Comparison of ENCODE assay signal across 7 cellular contexts in genomic region chr17:43906951-43907424, GRCh38. TPM values are rescaled to one million over a fixed set of nuclear protein-coding genes. Genes with fewer than 3 reads are reported as not detected.
DNase-seq lines count a peak whose midpoint lies in the region; ATAC-seq, FAIRE-seq and TF ChIP-seq lines count a peak whose summit lies in the region.

No MANE protein-coding gene starts in this region.

- H2AFZ ChIP-seq in Karpas-422 (ENCODE audit: low read length) (no peak overlapping the region), K562 (ENCODE audit: low read depth, low read length) (peak overlapping the region; percentile 88; the same call in 1 of the 2 replicates)

- in situ Hi-C loops in K562 (cut with MboI), result no loop called here

- no TSS peak for BruUV-seq in K562 (replicated peaks; lab: Mats Ljungman, UMichigan)

- H3K27me3 ChIP-seq in Karpas-422 (ENCODE audit: low read length), result no peaks in the 10 kb centered on the region
- peaks cover 27 to 54% of the 10 kb centered on the region in 2 experiments for H3K27me3 ChIP-seq in K562 (ENCODE audit: control insufficient read depth in 2 of 2, insufficient read depth in 2 of 2, low read length in 2 of 2)
- H3K27me3 ChIP-seq in stomach smooth muscle (ENCODE audit: control insufficient read depth in 1 of 2, insufficient read depth in 2 of 2, low read length in 2 of 2), result no peaks in the 10 kb centered on the region

- no peak for ATAC-seq in K562
- ATAC-seq in GM21447 (IDR thresholded peaks at IDR 0.05; ENCODE audit: unreplicated experiment), result no peak

- CTCF ChIA-PET in K562 (lab: Yijun Ruan, JAX; ENCODE audit: low intra/inter-chr PET ratio) (no interaction called here), GM10248 (lab: Yijun Ruan, JAX) (interaction anchor here (1.0 to 6.5 kb wide), 3 partner anchors 18 to 37 kb away, joined by 3 to 41 read pairs (median 4); no protein-coding TSS in a partner anchor)

- intact Hi-C loops in K562 (cut with micrococcal nuclease), result no loop called here
- intact Hi-C loops in kidney (cut with DNase I), result no loop called here

- TF ChIP-seq RAD21 in K562 (CRISPR knock-in tag; conservative IDR thresholded peaks at IDR 0.05 in 1 of 2, IDR thresholded peaks at IDR 0.05 in 1 of 2), result no peak

- H3K27ac ChIP-seq in Karpas-422 (ENCODE audit: low read length), result no peak overlapping the region
- H3K27ac ChIP-seq in K562 (ENCODE audit: extremely low read depth, low read depth, low read length), result no peak overlapping the region
- no peak overlapping the region for H3K27ac ChIP-seq in kidney (ENCODE audit: low read depth in 2 of 2, low read length in 2 of 2)
- peak overlapping the region; percentile 96 for H3K27ac ChIP-seq in stomach smooth muscle (ENCODE audit: low read length)

- POLR2A ChIA-PET in K562 (lab: Yijun Ruan, JAX) (interaction anchor here (0.6 kb wide), 2 partner anchors 15 to 240 kb away, joined by 3 read pairs; no protein-coding TSS in a partner anchor), GM10248 (lab: Yijun Ruan, JAX) (no interaction called here)

- no peak for TF ChIP-seq CTCF in K562 (IDR thresholded peaks at IDR 0.05 in 2 of 3, conservative IDR thresholded peaks at IDR 0.05 in 1 of 3; ENCODE audit: insufficient read depth in 2 of 3, low read depth in 1 of 3, low read length in 3 of 3)
- TF ChIP-seq CTCF in kidney (IDR thresholded peaks at IDR 0.05; ENCODE audit: borderline replicate concordance, extremely low read depth, insufficient read depth), result no peak
- TF ChIP-seq CTCF in GM10248 (IDR thresholded peaks at IDR 0.05; ENCODE audit: control extremely low read depth, extremely low read depth, low read depth, missing control alignments), result no peak

- H3K36me3 ChIP-seq in Karpas-422 (ENCODE audit: insufficient read depth, low read length) (no peaks in the 10 kb centered on the region), K562 (ENCODE audit: control insufficient read depth, insufficient read depth, low read length) (no peaks in the 10 kb centered on the region), kidney (ENCODE audit: control insufficient read depth in 1 of 2, insufficient read depth in 2 of 2, low read length in 2 of 2) (no peaks in the 10 kb centered on the region), stomach smooth muscle (ENCODE audit: control insufficient read depth in 2 of 2, insufficient read depth in 2 of 2, low read length in 2 of 2) (peaks cover 5 to 7% of the 10 kb centered on the region in 2 donors)

- H3K4me2 ChIP-seq in Karpas-422 (ENCODE audit: low read depth, low read length, poor library complexity, severe bottlenecking) (peak overlapping the region; percentile 68), K562 (ENCODE audit: insufficient read depth, low read length) (peak overlapping the region; percentile 74)

- DNase-seq in Karpas-422 (no peak), K562 (ENCODE audit: extremely low read depth in 1 of 4, low spot score in 3 of 4) (peak in 1 of 4 experiments; percentile 23), kidney (peak; percentile 74), GM10248 (ENCODE audit: extremely low spot score) (no peak), dermis blood vessel endothelial cell (no peak)

- H3K79me2 ChIP-seq in Karpas-422 (ENCODE audit: low read length) (no peaks in the 10 kb centered on the region), K562 (ENCODE audit: control insufficient read depth, insufficient read depth, low read length) (no peaks in the 10 kb centered on the region)

- H3K9me1 ChIP-seq in K562 (ENCODE audit: control insufficient read depth, insufficient read depth, low read length), result no peaks in the 10 kb centered on the region

- no peak for TF ChIP-seq EP300 in K562 (IDR thresholded peaks at IDR 0.05; ENCODE audit: low read length)

- H3K9ac ChIP-seq in Karpas-422 (ENCODE audit: low read length) (0 out of 2 replicates have a peak overlapping the region, but pooled peaks have one; percentile 34), K562 (ENCODE audit: insufficient read depth in 1 of 2, low read depth in 2 of 2, low read length in 2 of 2) (peak overlapping the region in 1 of 2 experiments; percentile 68; a peak in 2 of 4 replicates), kidney (ENCODE audit: low read length in 2 of 2) (peak overlapping the region; percentile 48 to 71), stomach smooth muscle (ENCODE audit: low read length in 2 of 2) (peak overlapping the region; percentile 90 to 96)

- H3K9me3 ChIP-seq in Karpas-422 (ENCODE audit: low read length), result no peaks in the 10 kb centered on the region
- no peaks in the 10 kb centered on the region for H3K9me3 ChIP-seq in K562 (replicated peaks; ENCODE audit: control insufficient read depth, insufficient read depth, low read depth, low read length)
- H3K9me3 ChIP-seq in kidney (ENCODE audit: control insufficient read depth in 1 of 2, low read length in 2 of 2), result no peaks in the 10 kb centered on the region
- H3K9me3 ChIP-seq in stomach smooth muscle (ENCODE audit: control insufficient read depth in 2 of 2, low read length in 2 of 2), result no peaks in the 10 kb centered on the region

- H3K4me1 ChIP-seq in Karpas-422 (ENCODE audit: low read length) (peaks cover 15% of the 10 kb centered on the region), K562 (replicated peaks in 1 of 2; ENCODE audit: control insufficient read depth in 2 of 2, insufficient read depth in 2 of 2, low read length in 2 of 2) (peaks cover 0 to 23% of the 10 kb centered on the region in 2 experiments; a peak in 3 of 5 replicates), kidney (ENCODE audit: control insufficient read depth in 1 of 2, insufficient read depth in 1 of 2, low read depth in 1 of 2, low read length in 2 of 2) (peaks cover 0 to 14% of the 10 kb centered on the region in 2 donors), stomach smooth muscle (ENCODE audit: control insufficient read depth, insufficient read depth, low read length) (peaks cover 24% of the 10 kb centered on the region)

- TF ChIP-seq POLR2A in K562 (conservative IDR thresholded peaks at IDR 0.05), result no peak

- H4K20me1 ChIP-seq in Karpas-422 (ENCODE audit: insufficient read depth, low read depth, low read length) (0 out of 2 replicates have a peak, but pooled peaks cover 4% of the 10 kb centered on the region), K562 (replicated peaks; ENCODE audit: control insufficient read depth, insufficient read depth, low read length) (peaks cover 6% of the 10 kb centered on the region; the same call in 1 of the 2 replicates)

- H3K9me2 ChIP-seq in Karpas-422 (replicated peaks; ENCODE audit: insufficient read depth, low read length), result no peaks in the 10 kb centered on the region

- no peak for FAIRE-seq in K562 (lab: Jason Lieb, UNC)
- no peak for FAIRE-seq in kidney (lab: Jason Lieb, UNC)

- 11% methylated on average over 25 of the region's 29 CpGs for WGBS in K562 (ENCODE audit: insufficient coverage, low coverage, missing lambda C conversion rate)

- H3K4me3 ChIP-seq in Karpas-422 (ENCODE audit: low read length) (peak overlapping the region; percentile 48; the same call in 1 of the 2 replicates), K562 (peak overlapping the region; percentile 8; the same call in 1 of the 2 replicates), kidney (ENCODE audit: low read length in 2 of 2) (peak overlapping the region; percentile 69 to 73), stomach smooth muscle (ENCODE audit: low read length in 2 of 2) (peak overlapping the region; percentile 68 to 88)

RNA-seq across cellular contexts. Expression of gene MPP2, which starts 0.3 kb away (rescaled TPM):
- total RNA-seq in Karpas-422 (2014; rRNA removed; shearing (Covaris generic); ENCODE audit: low replicate concordance), result not detected in 2 replicates
- total RNA-seq in K562 (2011; cell fraction: chromatin; rRNA removed; ENCODE audit: low replicate concordance), result 0.30 and 1.5 TPM in 2 replicates
- 1.2 and 1.8 TPM in 2 replicates for total RNA-seq in K562 (2011; cell fraction: nucleolus; rRNA removed)
- 0.66 and 0.99 TPM in 2 replicates for total RNA-seq in K562 (2011; cell fraction: nucleoplasm; rRNA removed)
- 0.14 and 0.41 TPM in 2 replicates for total RNA-seq in K562 (2014; rRNA removed)
- 0.35 and 0.44 TPM in 2 replicates for total RNA-seq in K562 (2014; rRNA removed; fragmentation: Illumina TruSeq; extraction: Trizol)
- 0.26 and 0.33 TPM in 2 replicates for total RNA-seq in K562 (2015; rRNA removed; fragmentation: Illumina TruSeq; extraction: Trizol)
- total RNA-seq in K562 (2021), result 0.45 and 0.53 TPM in 2 replicates
- polyA plus RNA-seq in K562 (2011; rRNA removed), result 1.0 and 1.2 TPM in 2 replicates
- polyA plus RNA-seq in K562 (2011; cell fraction: cytosol; rRNA removed), result 1.3 and 1.5 TPM in 2 replicates
- polyA plus RNA-seq in K562 (2011; cell fraction: nucleus; rRNA removed), result 1.4 and 1.6 TPM in 2 replicates
- 0.19 and 0.34 TPM in 2 replicates for polyA plus RNA-seq in K562 (2012)
- 0.24 and 0.28 TPM in 2 replicates for polyA plus RNA-seq in K562 (2014; fragmentation: Illumina TruSeq; extraction: Trizol)
- under 1 TPM; 0.04 TPM for polyA plus RNA-seq in K562 (2014; fragmentation: Nextera tagmentation; extraction: Ambion mirVana)
- 0.12 and 0.39 TPM in 2 replicates for polyA plus RNA-seq in K562 (2014; rRNA removed)
- polyA minus RNA-seq in K562 (2011; rRNA and poly(A)+ RNA removed), result 0.99 and 1.5 TPM in 2 replicates
- polyA minus RNA-seq in K562 (2011; cell fraction: cytosol; rRNA and poly(A)+ RNA removed), result 1.2 and 1.3 TPM in 2 replicates
- 0.89 and 1.9 TPM in 2 replicates for polyA minus RNA-seq in K562 (2011; cell fraction: nucleus; rRNA and poly(A)+ RNA removed)
- 1.2 TPM for total RNA-seq in kidney
- 2.7 TPM for polyA plus RNA-seq in kidney (ENCODE audit: insufficient read depth, low read depth, low replicate concordance)
- total RNA-seq in dermis blood vessel endothelial cell, result 0.34 and 0.84 TPM in 2 replicates

RNA-seq across cellular contexts. Expression of gene PPY, which starts 35.3 kb away (rescaled TPM):
- total RNA-seq in Karpas-422 (2014; rRNA removed; shearing (Covaris generic); ENCODE audit: low replicate concordance), result not detected in 2 replicates
- total RNA-seq in K562 (2011; cell fraction: chromatin; rRNA removed; ENCODE audit: low replicate concordance), result not detected in 2 replicates
- not detected in 2 replicates for total RNA-seq in K562 (2011; cell fraction: nucleolus; rRNA removed)
- not detected in 2 replicates for total RNA-seq in K562 (2011; cell fraction: nucleoplasm; rRNA removed)
- not detected in 2 replicates for total RNA-seq in K562 (2014; rRNA removed)
- total RNA-seq in K562 (2014; rRNA removed; fragmentation: Illumina TruSeq; extraction: Trizol), result not detected in 2 replicates
- not detected in 2 replicates for total RNA-seq in K562 (2015; rRNA removed; fragmentation: Illumina TruSeq; extraction: Trizol)
- total RNA-seq in K562 (2021), result not detected in 2 replicates
- not detected in 2 replicates for polyA plus RNA-seq in K562 (2011; rRNA removed)
- not detected in 2 replicates for polyA plus RNA-seq in K562 (2011; cell fraction: cytosol; rRNA removed)
- not detected in 2 replicates for polyA plus RNA-seq in K562 (2011; cell fraction: nucleus; rRNA removed)
- not detected in 2 replicates for polyA plus RNA-seq in K562 (2012)
- polyA plus RNA-seq in K562 (2014; fragmentation: Illumina TruSeq; extraction: Trizol), result not detected in 2 replicates
- not detected for polyA plus RNA-seq in K562 (2014; fragmentation: Nextera tagmentation; extraction: Ambion mirVana)
- polyA plus RNA-seq in K562 (2014; rRNA removed), result 1.9 TPM in 1 of 2 replicates, not detected in the other
- not detected in 2 replicates for polyA minus RNA-seq in K562 (2011; rRNA and poly(A)+ RNA removed)
- not detected in 2 replicates for polyA minus RNA-seq in K562 (2011; cell fraction: cytosol; rRNA and poly(A)+ RNA removed)
- polyA minus RNA-seq in K562 (2011; cell fraction: nucleus; rRNA and poly(A)+ RNA removed), result not detected in 2 replicates
- not detected for total RNA-seq in kidney
- not detected for polyA plus RNA-seq in kidney (ENCODE audit: insufficient read depth, low read depth, low replicate concordance)
- total RNA-seq in dermis blood vessel endothelial cell, result not detected in 2 replicates

RNA-seq across cellular contexts. Expression of gene PYY, which starts 46.8 kb away (rescaled TPM):
- total RNA-seq in Karpas-422 (2014; rRNA removed; shearing (Covaris generic); ENCODE audit: low replicate concordance), result 0.51 TPM in 1 of 2 replicates, not detected in the other
- not detected in 2 replicates for total RNA-seq in K562 (2011; cell fraction: chromatin; rRNA removed; ENCODE audit: low replicate concordance)
- not detected in 2 replicates for total RNA-seq in K562 (2011; cell fraction: nucleolus; rRNA removed)
- total RNA-seq in K562 (2011; cell fraction: nucleoplasm; rRNA removed), result not detected in 2 replicates
- total RNA-seq in K562 (2014; rRNA removed), result not detected in 2 replicates
- total RNA-seq in K562 (2014; rRNA removed; fragmentation: Illumina TruSeq; extraction: Trizol), result not detected in 2 replicates
- total RNA-seq in K562 (2015; rRNA removed; fragmentation: Illumina TruSeq; extraction: Trizol), result not detected in 2 replicates
- not detected in 2 replicates for total RNA-seq in K562 (2021)
- 0.09 TPM in 1 of 2 replicates, not detected in the other for polyA plus RNA-seq in K562 (2011; rRNA removed)
- 0.27 TPM in 1 of 2 replicates, not detected in the other for polyA plus RNA-seq in K562 (2011; cell fraction: cytosol; rRNA removed)
- 0.17 and 0.24 TPM in 2 replicates for polyA plus RNA-seq in K562 (2011; cell fraction: nucleus; rRNA removed)
- polyA plus RNA-seq in K562 (2012), result not detected in 2 replicates
- not detected in 2 replicates for polyA plus RNA-seq in K562 (2014; fragmentation: Illumina TruSeq; extraction: Trizol)
- polyA plus RNA-seq in K562 (2014; fragmentation: Nextera tagmentation; extraction: Ambion mirVana), result not detected
- not detected in 2 replicates for polyA plus RNA-seq in K562 (2014; rRNA removed)
- polyA minus RNA-seq in K562 (2011; rRNA and poly(A)+ RNA removed), result not detected in 2 replicates
- not detected in 2 replicates for polyA minus RNA-seq in K562 (2011; cell fraction: cytosol; rRNA and poly(A)+ RNA removed)
- polyA minus RNA-seq in K562 (2011; cell fraction: nucleus; rRNA and poly(A)+ RNA removed), result not detected in 2 replicates
- not detected for total RNA-seq in kidney
- polyA plus RNA-seq in kidney (ENCODE audit: insufficient read depth, low read depth, low replicate concordance), result not detected
- not detected in 2 replicates for total RNA-seq in dermis blood vessel endothelial cell

Comparison
In these comparisons a context has a peak if more than half of its experiments do, and no peak if none do; other contexts are left out.
1. H3K4me3 ChIP-seq: peak in every context shown above with its lines; median percentile 78 in stomach smooth muscle; 71 in kidney; 48 in Karpas-422; 8 in K562.